Comparison of ENCODE assay signal across 18 cellular contexts in the genomic region with DNA sequence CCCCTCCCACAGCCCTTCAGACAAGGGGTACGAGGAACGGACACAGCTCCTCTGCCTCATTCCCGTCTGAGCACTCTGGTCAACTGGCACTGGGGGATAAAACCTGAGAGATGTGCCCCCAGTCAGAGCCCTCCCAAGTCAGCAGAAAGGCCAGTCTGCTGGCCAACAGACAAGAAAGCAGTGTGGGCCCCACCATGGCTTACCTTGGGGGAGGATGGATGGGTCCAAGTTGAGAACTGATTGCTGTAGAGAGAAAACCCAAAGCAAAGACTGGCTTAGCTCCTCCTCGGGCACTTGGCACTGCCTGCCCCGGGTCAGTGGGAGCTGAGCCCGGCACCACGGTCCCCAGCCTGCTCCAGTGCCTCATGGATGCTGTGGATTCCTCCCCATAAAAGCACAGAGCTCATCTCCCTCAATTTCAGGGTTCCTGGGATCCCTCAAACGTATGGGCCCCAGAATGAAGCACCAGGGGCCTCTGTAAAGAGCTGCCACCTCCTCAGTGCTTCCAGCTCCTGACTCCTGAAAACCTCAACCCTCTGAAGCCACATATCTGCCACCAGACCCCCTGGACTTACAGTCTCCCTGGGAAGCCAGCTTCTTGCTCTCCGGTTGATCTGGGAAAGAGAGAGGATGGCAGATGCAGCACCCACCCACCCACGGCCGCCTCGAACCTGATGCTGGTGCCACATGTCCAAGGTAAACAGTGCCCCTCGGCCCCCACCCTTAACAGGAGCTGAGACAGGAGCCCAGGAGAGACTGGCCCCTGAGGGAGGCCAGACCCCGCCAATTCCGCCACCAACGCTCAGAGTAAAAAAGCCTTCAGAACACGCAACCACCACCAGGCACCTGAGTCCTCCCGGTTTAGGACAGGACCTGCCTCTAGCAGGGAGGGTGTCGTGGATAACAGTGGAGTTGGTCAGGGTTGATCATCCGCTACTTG. TPM values are rescaled to one million over a fixed set of nuclear protein-coding genes. Genes with fewer than 3 reads are reported as not detected.
A peak's percentile ranks its signal among the peaks of the same experiment; 100 is the strongest.
DNase-seq lines count a peak whose midpoint lies in the region; ATAC-seq and TF ChIP-seq lines count a peak whose summit lies in the region.
"Had no signal": no experiment of that assay in that cellular context is flagged by ENCODE, and none has a peak within 500 bp of the region (broad histone marks: within the 10 kb centered on the region; RNA-seq: fewer than 3 reads in every experiment).

No MANE protein-coding gene starts in this region.

- H3K4me1 ChIP-seq in breast epithelium = peaks cover 3 to 11% of the 10 kb centered on the region in 2 donors
- H3K4me1 ChIP-seq in fibroblast of lung (ENCODE audit: control insufficient read depth, extremely low read depth, insufficient read depth, low read length) = peaks cover 4% of the 10 kb centered on the region
- peaks cover 2 to 43% (median 29%) of the 10 kb centered on the region in 5 donors for H3K4me1 ChIP-seq in subcutaneous abdominal adipose tissue (ENCODE audit: control insufficient read depth in 5 of 5, insufficient read depth in 5 of 5, low read length in 5 of 5)

- CTCF ChIA-PET in MCF 10A (lab: Yijun Ruan, JAX) = interaction anchor here (0.6 to 1.2 kb wide), 4 partner anchors 154 to 1282 kb away, joined by 3 to 4 read pairs (median 3); no protein-coding TSS in a partner anchor
- CTCF ChIA-PET in activated CD4-positive, alpha-beta T cell treated with anti-CD3 and anti-CD28 coated beads for 36 hours (lab: Charles Lee) = interaction anchor here (0.5 to 1.0 kb wide), 3 partner anchors 22 to 207 kb away, joined by 3 to 5 read pairs (median 4); no protein-coding TSS in a partner anchor

- TF ChIP-seq POLR2A in breast epithelium (IDR thresholded peaks at IDR 0.05) = no peak
- no peak for TF ChIP-seq POLR2A in NB4 (IDR thresholded peaks at IDR 0.05; ENCODE audit: extremely low read depth, insufficient read length)

- H2AFZ ChIP-seq in fibroblast of lung (ENCODE audit: low read length) = no peak overlapping the region
- H2AFZ ChIP-seq: PC-9 had no signal

- H3K36me3 Mint-ChIP-seq in MCF 10A (ENCODE audit: insufficient read depth, unreplicated experiment) = peaks cover 59% of the 10 kb centered on the region
- peaks cover 60% of the 10 kb centered on the region for H3K36me3 Mint-ChIP-seq in activated CD4-positive, alpha-beta T cell treated with anti-CD3 and anti-CD28 coated beads for 36 hours (ENCODE audit: low read depth)
- H3K36me3 Mint-ChIP-seq: natural killer cell had no signal

- H3K79me2 ChIP-seq in fibroblast of lung (ENCODE audit: control insufficient read depth, insufficient read depth, low read length) = peaks cover 55% of the 10 kb centered on the region

- H3K4me3 Mint-ChIP-seq in MCF 10A (ENCODE audit: unreplicated experiment) = peak overlapping the region; percentile 87
- no peak overlapping the region for H3K4me3 Mint-ChIP-seq in activated CD4-positive, alpha-beta T cell treated with anti-CD3 and anti-CD28 coated beads for 36 hours

- H4K20me1 ChIP-seq in fibroblast of lung (ENCODE audit: control insufficient read depth, extremely low read depth, insufficient read depth, low read length) = peaks cover 6% of the 10 kb centered on the region

- POLR2A ChIA-PET in MCF 10A (lab: Yijun Ruan, JAX) = interaction anchor here (0.7 to 0.9 kb wide), 2 partner anchors 78 to 85 kb away, joined by 3 read pairs; no protein-coding TSS in a partner anchor
- POLR2A ChIA-PET in activated CD4-positive, alpha-beta T cell treated with anti-CD3 and anti-CD28 coated beads for 36 hours (lab: Charles Lee) = interaction anchor here (0.9 to 1.0 kb wide), 3 partner anchors 18 to 443 kb away, joined by 3 to 5 read pairs (median 4); partner anchors contain the start of gene GTF2F1

- H3K9me3 ChIP-seq in breast epithelium (no peaks in the 10 kb centered on the region), fibroblast of lung (ENCODE audit: control insufficient read depth, insufficient read depth, low read depth, low read length) (no peaks in the 10 kb centered on the region), subcutaneous abdominal adipose tissue (ENCODE audit: control insufficient read depth in 5 of 5, low read length in 5 of 5) (peaks cover 0 to 3% (median 0%) of the 10 kb centered on the region in 5 donors)
- H3K9me3 ChIP-seq: vagina had no signal

- peak overlapping the region; percentile 33 for H3K4me2 ChIP-seq in fibroblast of lung (ENCODE audit: extremely low read depth, insufficient read depth, low read length)

- no peak for ATAC-seq in activated CD4-positive, alpha-beta T cell treated with anti-CD3 and anti-CD28 coated beads for 36 hours
- no peak for ATAC-seq in left lobe of liver
- ATAC-seq: natural killer cell had no signal

- H3K9ac ChIP-seq in fibroblast of lung (ENCODE audit: insufficient read depth, low read length) (no peak overlapping the region), subcutaneous abdominal adipose tissue (ENCODE audit: low read length in 5 of 5) (peak overlapping the region in 3 of 5 donors; percentile 9 to 86 (median 57))

- peaks cover 20% of the 10 kb centered on the region for H3K4me1 Mint-ChIP-seq in MCF 10A (ENCODE audit: insufficient read depth, unreplicated experiment)
- peaks cover 31% of the 10 kb centered on the region for H3K4me1 Mint-ChIP-seq in activated CD4-positive, alpha-beta T cell treated with anti-CD3 and anti-CD28 coated beads for 36 hours

- intact Hi-C loops in MCF 10A (cut with micrococcal nuclease) = no loop called here
- intact Hi-C loops in breast epithelium (cut with DNase I; ENCODE audit: low total_unique reads) = no loop called here
- intact Hi-C loops in activated CD4-positive, alpha-beta T cell treated with anti-CD3 and anti-CD28 coated beads for 36 hours (cut with DNase I, micrococcal nuclease) = no loop called here

- H3K27me3 ChIP-seq in breast epithelium (no peaks in the 10 kb centered on the region), fibroblast of lung (ENCODE audit: control insufficient read depth, insufficient read depth, low read length) (no peaks in the 10 kb centered on the region), subcutaneous abdominal adipose tissue (ENCODE audit: control insufficient read depth in 5 of 5, insufficient read depth in 4 of 5, low read length in 5 of 5) (no peaks in the 10 kb centered on the region)
- H3K27me3 ChIP-seq: vagina had no signal

- H3K9me3 Mint-ChIP-seq in MCF 10A (ENCODE audit: unreplicated experiment) = no peaks in the 10 kb centered on the region
- H3K9me3 Mint-ChIP-seq in activated CD4-positive, alpha-beta T cell treated with anti-CD3 and anti-CD28 coated beads for 36 hours (ENCODE audit: low read depth) = peaks cover 3% of the 10 kb centered on the region
- H3K9me3 Mint-ChIP-seq: natural killer cell had no signal

- H3K27ac ChIP-seq in breast epithelium (no peak overlapping the region), fibroblast of lung (ENCODE audit: insufficient read depth, low read length) (no peak overlapping the region), subcutaneous abdominal adipose tissue (ENCODE audit: low read depth, low read length) (no peak overlapping the region)
- H3K27ac ChIP-seq: PC-9, SK-N-MC, vagina had no signal

- H3K27ac Mint-ChIP-seq in MCF 10A (ENCODE audit: low read depth, unreplicated experiment) = no peak overlapping the region
- no peak overlapping the region for H3K27ac Mint-ChIP-seq in activated CD4-positive, alpha-beta T cell treated with anti-CD3 and anti-CD28 coated beads for 36 hours

- H3K36me3 ChIP-seq in breast epithelium (peaks cover 5% of the 10 kb centered on the region), fibroblast of lung (ENCODE audit: control insufficient read depth, insufficient read depth, low read length) (peaks cover 35% of the 10 kb centered on the region), subcutaneous abdominal adipose tissue (ENCODE audit: control insufficient read depth in 5 of 5, insufficient read depth in 5 of 5, low read length in 5 of 5) (peaks cover 0 to 59% (median 58%) of the 10 kb centered on the region in 5 donors)

- H3K4me3 ChIP-seq in breast epithelium (peak overlapping the region in 1 of 3 donors; percentile 16), NB4 (ENCODE audit: low read depth, low read length) (peak overlapping the region; percentile 90), fibroblast of lung (replicated peaks in 1 of 4; ENCODE audit: control extremely low read depth in 1 of 4, insufficient read depth in 1 of 4, low read depth in 3 of 4, low read length in 4 of 4) (peak overlapping the region in 1 of 4 experiments; percentile 4), subcutaneous abdominal adipose tissue (ENCODE audit: low read depth in 1 of 5, low read length in 5 of 5) (no peak overlapping the region)
- H3K4me3 ChIP-seq: PC-9, SK-N-MC, vagina had no signal

- no TSS peak for BruUV-seq in MCF 10A (replicated peaks; lab: Mats Ljungman, UMichigan)

- H3K27me3 Mint-ChIP-seq in MCF 10A (ENCODE audit: insufficient read depth, unreplicated experiment) = no peaks in the 10 kb centered on the region
- no peaks in the 10 kb centered on the region for H3K27me3 Mint-ChIP-seq in activated CD4-positive, alpha-beta T cell treated with anti-CD3 and anti-CD28 coated beads for 36 hours

- no peak for DNase-seq in MCF 10A (ENCODE audit: unreplicated experiment)
- DNase-seq in breast epithelium (ENCODE audit: low spot score in 2 of 2) = no peak
- no peak for DNase-seq in NB4 (ENCODE audit: low read depth)
- DNase-seq in fibroblast of lung (ENCODE audit: low read depth in 2 of 2) = no peak
- no peak for DNase-seq in T1000 (lab: John Stamatoyannopoulos, UW)
- DNase-seq in activated CD4-positive, alpha-beta T cell treated with anti-CD3 and anti-CD28 coated beads for 36 hours = no peak
- DNase-seq in left lobe of liver (ENCODE audit: low spot score) = no peak
- DNase-seq: activated CD4-positive, alpha-beta T cell treated with anti-CD3 and anti-CD28 coated beads, Interleukin-2, amount 50 U/mL, for 4 hours; amygdala; IMR-90; natural killer cell; NCI-H1048; NCI-H2081 treated with DMSO at 0.1 percent for 48 hours; NCI-H69; PC-9 had no signal

- TF ChIP-seq CTCF in MCF 10A (IDR thresholded peaks at IDR 0.05; ENCODE audit: unreplicated experiment) (no peak), breast epithelium (IDR thresholded peaks at IDR 0.05) (no peak), NB4 (IDR thresholded peaks at IDR 0.05; ENCODE audit: low read depth, low read length) (no peak), fibroblast of lung (conservative IDR thresholded peaks at IDR 0.05 in 1 of 2, IDR thresholded peaks at IDR 0.05 in 1 of 2; ENCODE audit: low read depth in 1 of 2, low read length in 2 of 2) (no peak)

RNA-seq across cellular contexts. Expression of gene KHSRP, which starts 3.3 kb away (rescaled TPM):
- total RNA-seq in MCF 10A (2022) = 269 and 278 TPM in 2 replicates
- total RNA-seq in breast epithelium = 10 to 100 TPM; 71.4 to 76.1 (median 73.0) TPM
- total RNA-seq in fibroblast of lung = 84.7 and 93.5 TPM in 2 replicates
- 66.0 and 101 TPM in 2 replicates for polyA plus RNA-seq in fibroblast of lung
- 190 and 249 TPM in 2 replicates for polyA plus RNA-seq in fibroblast of lung (2012)
- 90.6 and 183 TPM in 2 replicates for polyA minus RNA-seq in fibroblast of lung (ENCODE audit: low replicate concordance)
- total RNA-seq in activated CD4-positive, alpha-beta T cell treated with anti-CD3 and anti-CD28 coated beads for 36 hours = 100 to 1,000 TPM; 363 to 380 TPM
- total RNA-seq in left lobe of liver = 75.1 TPM

RNA-seq across cellular contexts. Expression of gene SLC25A41, which starts 12.2 kb away (rescaled TPM):
- not detected in 2 replicates for total RNA-seq in MCF 10A (2022)
- under 1 TPM in 1 of 3 donors, not detected in 2; 0.44 TPM for total RNA-seq in breast epithelium
- total RNA-seq in fibroblast of lung = under 0.01 and 0.26 TPM in 2 replicates
- polyA plus RNA-seq in fibroblast of lung = 0.03 TPM in 1 of 2 replicates, not detected in the other
- not detected in 2 replicates for polyA plus RNA-seq in fibroblast of lung (2012)
- polyA minus RNA-seq in fibroblast of lung (ENCODE audit: low replicate concordance) = 0.26 TPM in 1 of 2 replicates, not detected in the other
- total RNA-seq in activated CD4-positive, alpha-beta T cell treated with anti-CD3 and anti-CD28 coated beads for 36 hours = under 1 TPM; 0.46 to 0.64 TPM
- 0.18 TPM for total RNA-seq in left lobe of liver
- total RNA-seq: IMR-90, natural killer cell, PC-9, vagina had no signal
- polyA plus RNA-seq: IMR-90 had no signal

RNA-seq across cellular contexts. Expression of gene GTF2F1, which starts 28.4 kb away (rescaled TPM):
- total RNA-seq in MCF 10A (2022) (65.6 and 84.8 TPM in 2 replicates), breast epithelium (10 to 100 TPM; 46.7 to 51.0 (median 48.5) TPM), fibroblast of lung (50.4 and 52.1 TPM in 2 replicates), left lobe of liver (18.7 TPM)
- polyA plus RNA-seq in fibroblast of lung = 43.0 and 54.5 TPM in 2 replicates
- 61.7 and 65.1 TPM in 2 replicates for polyA plus RNA-seq in fibroblast of lung (2012)
- 31.7 and 43.2 TPM in 2 replicates for polyA minus RNA-seq in fibroblast of lung (ENCODE audit: low replicate concordance)
- total RNA-seq in activated CD4-positive, alpha-beta T cell treated with anti-CD3 and anti-CD28 coated beads for 36 hours = 10 to 100 TPM; 60.9 to 78.5 TPM

RNA-seq across cellular contexts. Expression of gene SLC25A23, which starts 38.2 kb away (rescaled TPM):
- total RNA-seq in MCF 10A (2022) = 14.5 and 21.3 TPM in 2 replicates
- 10 to 100 TPM; 14.0 to 37.8 (median 18.4) TPM for total RNA-seq in breast epithelium
- 18.5 and 33.9 TPM in 2 replicates for total RNA-seq in fibroblast of lung
- 4.5 and 7.9 TPM in 2 replicates for polyA plus RNA-seq in fibroblast of lung
- polyA plus RNA-seq in fibroblast of lung (2012) = 21.7 and 30.8 TPM in 2 replicates
- 31.8 and 58.1 TPM in 2 replicates for polyA minus RNA-seq in fibroblast of lung (ENCODE audit: low replicate concordance)
- total RNA-seq in activated CD4-positive, alpha-beta T cell treated with anti-CD3 and anti-CD28 coated beads for 36 hours = 10 to 100 TPM; 18.6 to 19.2 TPM
- 40.3 TPM for total RNA-seq in left lobe of liver

RNA-seq across cellular contexts. Expression of gene CRB3, which starts 42.7 kb away (rescaled TPM):
- total RNA-seq in MCF 10A (2022) (13.6 and 15.6 TPM in 2 replicates), breast epithelium (10 to 100 TPM in 2 of 3 donors, under 1 TPM in 1; 0.48 to 30.7 (median 24.6) TPM), fibroblast of lung (0.17 TPM in 1 of 2 replicates, not detected in the other), left lobe of liver (25.9 TPM)
- not detected in 2 replicates for polyA plus RNA-seq in fibroblast of lung
- not detected in 2 replicates for polyA plus RNA-seq in fibroblast of lung (2012)
- polyA minus RNA-seq in fibroblast of lung (ENCODE audit: low replicate concordance) = not detected in 2 replicates
- 1 to 10 TPM; 1.2 to 1.8 TPM for total RNA-seq in activated CD4-positive, alpha-beta T cell treated with anti-CD3 and anti-CD28 coated beads for 36 hours
- total RNA-seq: IMR-90 had no signal
- polyA plus RNA-seq: IMR-90 had no signal
